9 cellular contexts compared by ENCODE assay signal in the genomic region with DNA sequence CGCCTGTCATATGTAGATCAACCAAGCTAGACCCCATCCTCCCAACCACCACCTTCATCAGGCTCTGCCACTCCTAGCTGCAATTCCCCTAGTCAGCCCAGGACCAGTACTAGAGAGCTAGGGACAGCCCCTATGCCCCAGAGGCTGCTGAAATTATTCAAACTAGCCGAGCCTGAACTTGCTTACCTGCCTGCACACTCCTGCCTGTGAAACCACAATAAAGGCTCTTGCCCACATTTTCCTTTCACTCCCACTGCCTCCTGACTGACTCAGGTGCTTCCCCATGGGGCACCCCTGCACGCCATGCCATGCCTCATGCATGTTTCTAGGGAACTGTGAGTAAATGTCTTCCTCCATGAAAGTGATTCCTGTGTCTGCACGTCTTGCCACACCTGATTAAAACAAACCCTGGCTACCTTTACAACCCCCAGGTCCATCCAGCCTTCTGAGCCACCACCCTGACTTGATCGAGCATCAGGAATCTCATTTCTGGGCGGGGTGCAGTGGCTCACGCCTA.
A peak's percentile ranks its signal among the peaks of the same experiment; 100 is the strongest.
DNase-seq lines count a peak whose midpoint lies in the region; ATAC-seq, FAIRE-seq and TF ChIP-seq lines count a peak whose summit lies in the region.
"Had no signal": no experiment of that assay in that cellular context is flagged by ENCODE, and none has a peak within 500 bp of the region (broad histone marks: within the 10 kb centered on the region; RNA-seq: fewer than 3 reads in every experiment).

No MANE protein-coding gene starts in this region.

- DNase-seq in activated CD4-positive, CD25-positive, alpha-beta regulatory T cell treated with anti-CD3 and anti-CD28 coated beads, Interleukin-2, amount 50 U/mL, for 72 hours = peak; percentile 69
- DNase-seq in keratinocyte (ENCODE audit: low read depth, low spot score) (peak; percentile 99), D341Med (ENCODE audit: low spot score) (no peak), SHP77 (lab: John Stamatoyannopoulos, UW) (no peak), left lung (no peak), NCI-H2196 (lab: John Stamatoyannopoulos, UW; ENCODE audit: unreplicated experiment) (no peak)

- peak; percentile 97 for FAIRE-seq in keratinocyte (lab: Jason Lieb, UNC)
- FAIRE-seq: astrocyte had no signal

- H3K27ac ChIP-seq in keratinocyte (ENCODE audit: control insufficient read depth, insufficient read depth, low read length) (peak overlapping the region; percentile 92), left lung (no peak overlapping the region)

- H3K36me3 ChIP-seq in keratinocyte (ENCODE audit: control insufficient read depth in 2 of 2, extremely low read depth in 1 of 2, insufficient read depth in 2 of 2, low read length in 2 of 2) (no peaks in the 10 kb centered on the region), left lung (no peaks in the 10 kb centered on the region)

- H3K4me3 ChIP-seq in keratinocyte (ENCODE audit: control insufficient read depth in 2 of 3, extremely low read depth in 1 of 3, insufficient read depth in 2 of 3, low read depth in 1 of 3, low read length in 3 of 3) (no peak overlapping the region), left lung (no peak overlapping the region)

- no peaks in the 10 kb centered on the region for H3K9me1 ChIP-seq in keratinocyte (ENCODE audit: control insufficient read depth, extremely low read depth, insufficient read depth, low read length)

- H2AFZ ChIP-seq in keratinocyte (ENCODE audit: control insufficient read depth, low read length) = no peak overlapping the region

- no peaks in the 10 kb centered on the region for H3K9me3 ChIP-seq in keratinocyte (ENCODE audit: control insufficient read depth, low read depth, low read length)
- no peaks in the 10 kb centered on the region for H3K9me3 ChIP-seq in left lung

- peak overlapping the region; percentile 67 for H3K9ac ChIP-seq in keratinocyte (ENCODE audit: control insufficient read depth, extremely low read depth, insufficient read depth, low read length)

- dilution Hi-C loops in keratinocyte (cut with MboI; ENCODE audit: extremely low pct_ligation_motif_present, low sequenced_read_pairs) = no loop called here

- intact Hi-C loops in left lung (cut with DNase I) = loop anchor here in 1 of 2 donors (10.0 kb wide), 1 partner anchor 66 kb away; a partner anchor contains a TSS

- TF ChIP-seq CTCF in keratinocyte (optimal IDR thresholded peaks at IDR 0.05 in 1 of 3, IDR thresholded peaks at IDR 0.05 in 1 of 3, conservative IDR thresholded peaks at IDR 0.05 in 1 of 3; ENCODE audit: extremely low read depth in 1 of 3, insufficient read depth in 2 of 3, low read length in 3 of 3) (peak in 1 of 3 experiments; percentile 2), left lung (IDR thresholded peaks at IDR 0.05) (no peak)

- H3K79me2 ChIP-seq in keratinocyte (ENCODE audit: control insufficient read depth, insufficient read depth, low read length) = no peaks in the 10 kb centered on the region

- peak overlapping the region; percentile 54 for H3K4me2 ChIP-seq in keratinocyte (ENCODE audit: control insufficient read depth, extremely low read depth, insufficient read depth, low read depth, low read length)

- H4K20me1 ChIP-seq in keratinocyte (ENCODE audit: control insufficient read depth, extremely low read depth, insufficient read depth, low read length) = no peaks in the 10 kb centered on the region

- H3K4me1 ChIP-seq in keratinocyte (ENCODE audit: control insufficient read depth, extremely low read depth, insufficient read depth, low read length) = peaks cover 48% of the 10 kb centered on the region
- H3K4me1 ChIP-seq in left lung = peaks cover 0 to 34% of the 10 kb centered on the region in 2 donors

- ATAC-seq in GM18502 (IDR thresholded peaks at IDR 0.05; ENCODE audit: poor library complexity, unreplicated experiment) (peak; percentile 89), HG02763 (IDR thresholded peaks at IDR 0.05; ENCODE audit: unreplicated experiment) (peak; percentile 85), left lung (no peak)

- H3K27me3 ChIP-seq in keratinocyte (ENCODE audit: control insufficient read depth, extremely low read depth, insufficient read depth, low read length) = no peaks in the 10 kb centered on the region
- no peaks in the 10 kb centered on the region for H3K27me3 ChIP-seq in left lung

Comparison
In these comparisons a context has a peak if more than half of its experiments do, and no peak if none do; other contexts are left out.
1. DNase-seq: peak in activated CD4-positive, CD25-positive, alpha-beta regulatory T cell treated with anti-CD3 and anti-CD28 coated beads, Interleukin-2, amount 50 U/mL, for 72 hours (single experiment) and keratinocyte (single experiment); none in D341Med (single experiment), SHP77 (0 of 2), left lung (0 of 2) and NCI-H2196 (single experiment).